In the genomic region with DNA sequence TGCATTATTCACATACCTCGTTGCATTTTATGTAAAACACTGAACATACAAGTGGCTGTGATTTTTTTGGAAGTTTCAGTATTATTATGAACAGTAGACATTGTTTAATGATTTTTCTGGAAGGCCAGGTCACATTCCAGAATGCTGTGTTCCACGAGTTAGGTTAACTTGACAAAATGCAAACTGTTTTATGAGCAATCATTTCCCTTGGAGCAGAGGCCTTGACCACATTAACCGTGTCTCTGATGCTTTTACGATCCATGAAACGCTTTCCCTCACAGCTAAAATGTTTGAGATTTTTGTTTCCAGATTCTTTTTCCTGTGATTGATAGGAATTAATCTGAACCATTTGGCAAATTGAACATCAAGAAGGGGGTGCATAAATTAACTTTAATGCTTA, we compare ENCODE assay signal across 2 cellular contexts.
TF ChIP-seq lines count a peak whose summit lies in the region.

No MANE protein-coding gene starts in this region.

TF ChIP-seq in IMR-90, 13 proteins besides CTCF, POLR2A, EP300 and RAD21:
- TF ChIP-seq MAZ (IDR thresholded peaks at IDR 0.05; ENCODE audit: borderline replicate concordance, low read depth, low read length): no peak
- no peak for TF ChIP-seq MXI1 (IDR thresholded peaks at IDR 0.05; ENCODE audit: borderline replicate concordance, low read depth, low read length)
- no peak for TF ChIP-seq USF2 (IDR thresholded peaks at IDR 0.05; ENCODE audit: low read depth, low read length)
- no peak for TF ChIP-seq CHD1 (IDR thresholded peaks at IDR 0.05; ENCODE audit: low read depth, low read length)
- no peak for TF ChIP-seq NFE2L2 (IDR thresholded peaks at IDR 0.05; ENCODE audit: low read depth, low read length)
- no peak for TF ChIP-seq ELK1 (IDR thresholded peaks at IDR 0.05; ENCODE audit: borderline replicate concordance, low read depth, low read length)
- TF ChIP-seq RCOR1 (IDR thresholded peaks at IDR 0.05; ENCODE audit: insufficient replicate concordance, low read length): no peak
- TF ChIP-seq MAFK (IDR thresholded peaks at IDR 0.05; ENCODE audit: low read depth, low read length): no peak
- TF ChIP-seq SMC3 (IDR thresholded peaks at IDR 0.05; ENCODE audit: low read depth, low read length): no peak
- TF ChIP-seq FOS (IDR thresholded peaks at IDR 0.05; ENCODE audit: low read depth, low read length): no peak
- TF ChIP-seq RFX5 (IDR thresholded peaks at IDR 0.05; ENCODE audit: low read depth, low read length): no peak
- TF ChIP-seq CEBPB (IDR thresholded peaks at IDR 0.05; ENCODE audit: low read depth, low read length): no peak
- no peak for TF ChIP-seq BHLHE40 (IDR thresholded peaks at IDR 0.05; ENCODE audit: low read depth, low read length)

TF ChIP-seq in HepG2, 621 proteins besides CTCF, POLR2A, EP300 and RAD21:
- peak; percentile 29 for TF ChIP-seq RBM22 (optimal IDR thresholded peaks at IDR 0.05; ENCODE audit: low read length)
- no peak for TF ChIP-seq MXI1 (IDR thresholded peaks at IDR 0.05; ENCODE audit: borderline replicate concordance, low read depth, low read length)
